In genomic region chr1:80448081-80448480, GRCh38 we compare ENCODE assay signal across 23 cellular contexts.
"Had no signal": no experiment of that assay in that cellular context is flagged by ENCODE, and none has a peak within 500 bp of the region (broad histone marks: within the 10 kb centered on the region; RNA-seq: fewer than 3 reads in every experiment).

No MANE protein-coding gene starts in this region.

- H3K27ac Mint-ChIP-seq: activated naive CD8-positive, alpha-beta T cell treated with anti-CD3 and anti-CD28 coated beads, Interleukin-2, amount 50 U/mL, for 24 hours; activated T-helper 1 cell treated with anti-CD3 and anti-CD28 coated beads, Interleukin-12 subunit alpha, Interleukin-12 subunit beta, Interleukin-2, Interleukin-4 antibody, amounts not matched to agents 30 ng/mL and 10 ng/mL and 1 ng/mL, durations not matched to agents 14 hours and 24 hours and 36 hours; mesothelial cell of epicardium; neural progenitor cell; stimulated activated memory B cell treated with anti-CD40 and anti-IgM and Interleukin-4, amounts not matched to agents 10 μg/mL and 1 μg/mL and 100 μg/mL, for 72 hours; T-cell had no signal

- H3K36me3 Mint-ChIP-seq: mesothelial cell of epicardium; neural progenitor cell; stimulated activated memory B cell treated with anti-CD40 and anti-IgM and Interleukin-4, amounts not matched to agents 10 μg/mL and 1 μg/mL and 100 μg/mL, for 72 hours; T-cell had no signal

- ATAC-seq: activated naive CD8-positive, alpha-beta T cell treated with anti-CD3 and anti-CD28 coated beads, Interleukin-2, amount 50 U/mL, for 24 hours; gastroesophageal sphincter; heart right ventricle; left colon; stimulated activated memory B cell treated with anti-CD40 and anti-IgM and Interleukin-4, amounts not matched to agents 10 μg/mL and 1 μg/mL and 100 μg/mL, for 72 hours; T-cell had no signal

- DNase-seq: activated CD4-positive, alpha-beta T cell treated with anti-CD3 and anti-CD28 coated beads, Interleukin-2, amount 50 U/mL, for 1 hour; activated CD8-positive, alpha-beta memory T cell treated with anti-CD3 and anti-CD28 coated beads for 24 hours; activated naive CD4-positive, alpha-beta T cell; activated naive CD8-positive, alpha-beta T cell treated with anti-CD3 and anti-CD28 coated beads, Interleukin-2, amount 50 U/mL, for 24 hours; central memory CD4-positive, alpha-beta T cell; cortex of kidney; effector CD4-positive, alpha-beta T cell; heart right ventricle; left colon; stimulated activated CD4-positive, alpha-beta T cell treated with anti-CD3 and anti-CD28 coated beads, Interleukin-2, amount 100 ng/mL, for 48 hours; T-cell; T-helper 9 cell; tibial artery; uterus had no signal

- H3K9me3 Mint-ChIP-seq: activated naive CD8-positive, alpha-beta T cell treated with anti-CD3 and anti-CD28 coated beads, Interleukin-2, amount 50 U/mL, for 24 hours; mesothelial cell of epicardium; neural progenitor cell had no signal

- H3K27ac ChIP-seq: ascending aorta, esophagus muscularis mucosa, gastroesophageal sphincter, heart right ventricle, neural progenitor cell, parathyroid adenoma, tibial artery, uterus had no signal

- H3K36me3 ChIP-seq: ascending aorta, esophagus muscularis mucosa, gastroesophageal sphincter, heart right ventricle, neural progenitor cell, tibial artery, uterus had no signal

- H3K4me3 ChIP-seq: ascending aorta, esophagus muscularis mucosa, gastroesophageal sphincter, heart right ventricle, lung, neural progenitor cell, tibial artery, uterus had no signal

- H3K27me3 ChIP-seq: ascending aorta, esophagus muscularis mucosa, gastroesophageal sphincter, heart right ventricle, neural progenitor cell, tibial artery, uterus had no signal
